Comparison of ENCODE assay signal across 1 cellular context in the genomic region with DNA sequence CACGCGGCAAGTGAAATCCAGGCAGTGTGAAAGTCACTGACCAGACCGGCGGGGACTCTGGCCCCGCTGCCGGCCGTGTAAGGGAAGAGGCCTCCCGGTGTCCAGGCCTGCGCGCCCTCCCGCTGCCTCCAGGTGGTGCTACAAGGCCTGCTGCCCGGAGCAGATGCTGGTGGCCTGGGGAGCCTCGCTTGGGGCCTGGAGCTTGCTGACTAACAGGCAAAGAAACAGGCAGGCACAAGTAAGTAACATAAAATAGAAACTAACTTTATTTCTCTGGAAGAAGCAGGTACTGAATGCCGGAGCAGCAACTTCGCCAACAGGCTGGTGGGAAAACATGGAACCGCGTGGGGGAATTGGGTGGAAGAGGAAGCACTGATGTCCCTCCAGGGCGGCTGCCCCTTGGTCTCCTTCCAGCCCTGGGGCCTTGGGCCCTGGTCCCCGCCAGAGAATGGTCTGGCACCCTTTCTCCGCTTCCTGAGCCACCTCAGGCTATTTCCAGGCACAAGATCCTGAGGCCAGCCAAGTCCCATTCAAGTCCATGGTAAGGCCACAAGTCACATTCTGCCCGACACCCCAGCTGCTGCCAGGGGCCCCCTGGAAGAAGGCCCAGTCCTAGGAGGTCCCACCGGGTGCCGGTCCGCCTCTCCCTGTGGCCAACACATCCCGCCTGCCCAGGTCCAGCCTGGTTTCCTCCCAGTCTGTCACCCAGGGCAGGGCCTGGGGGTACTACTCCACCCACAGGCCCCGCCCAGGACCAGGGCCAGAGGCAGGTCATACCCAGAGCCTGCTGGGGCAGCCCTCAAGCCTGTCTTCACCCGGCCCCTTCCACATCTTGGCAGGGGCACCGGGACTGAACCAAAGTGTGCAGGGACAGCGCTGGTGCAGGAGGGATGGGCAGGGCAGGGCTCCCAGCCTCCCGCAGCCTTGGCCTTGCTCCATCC.
TF ChIP-seq lines count a peak whose summit lies in the region.

No MANE protein-coding gene starts in this region.

TF ChIP-seq in HepG2, 621 proteins besides CTCF, POLR2A, EP300 and RAD21 (continued from another document):
- TF ChIP-seq GABPB1 (CRISPR knock-in tag; IDR thresholded peaks at IDR 0.05) (peak; percentile 53; the same call in 1 of the 2 replicates), ZNF598 (CRISPR knock-in tag; IDR thresholded peaks at IDR 0.05; ENCODE audit: borderline replicate concordance) (0 out of 2 replicates have a peak, but pooled peaks have one; percentile 80), ZNF576 (CRISPR knock-in tag; IDR thresholded peaks at IDR 0.05) (no peak), GABPA (IDR thresholded peaks at IDR 0.05; ENCODE audit: low read depth, low read length) (no peak), GABPA (CRISPR knock-in tag; IDR thresholded peaks at IDR 0.05; ENCODE audit: low read depth) (no peak), CREB1 (IDR thresholded peaks at IDR 0.05) (no peak), CREB1 (CRISPR knock-in tag; IDR thresholded peaks at IDR 0.05) (no peak), SRSF9 (IDR thresholded peaks at IDR 0.05; ENCODE audit: borderline replicate concordance, insufficient read depth, low read depth, low read length, poor library complexity, severe bottlenecking) (no peak), ZNF510 (CRISPR knock-in tag; IDR thresholded peaks at IDR 0.05; ENCODE audit: low read depth) (no peak), ZNF841 (CRISPR knock-in tag; IDR thresholded peaks at IDR 0.05; ENCODE audit: borderline replicate concordance) (no peak), ATF7 (IDR thresholded peaks at IDR 0.05) (no peak), ATF7 (CRISPR knock-in tag; IDR thresholded peaks at IDR 0.05) (no peak), KAT8 (CRISPR knock-in tag; IDR thresholded peaks at IDR 0.05) (no peak), NONO (IDR thresholded peaks at IDR 0.05) (no peak), NONO (CRISPR knock-in tag; conservative IDR thresholded peaks at IDR 0.05) (peak; percentile 45; the same call in 1 of the 2 replicates), MXI1 (IDR thresholded peaks at IDR 0.05; ENCODE audit: borderline replicate concordance, low read depth, low read length) (0 out of 3 replicates have a peak, but pooled peaks have one; percentile 44), KDM2A (CRISPR knock-in tag; IDR thresholded peaks at IDR 0.05; ENCODE audit: borderline replicate concordance, low read depth) (peak; percentile 91), ZBTB26 (CRISPR knock-in tag; IDR thresholded peaks at IDR 0.05; ENCODE audit: borderline replicate concordance) (no peak), ZNF446 (CRISPR knock-in tag; IDR thresholded peaks at IDR 0.05) (no peak), ATF3 (CRISPR knock-in tag; IDR thresholded peaks at IDR 0.05) (no peak), NAIF1 (CRISPR knock-in tag; IDR thresholded peaks at IDR 0.05; ENCODE audit: borderline replicate concordance) (no peak), CEBPG (CRISPR knock-in tag; IDR thresholded peaks at IDR 0.05) (no peak), SATB2 (CRISPR knock-in tag; IDR thresholded peaks at IDR 0.05) (no peak)
- TF ChIP-seq, protein P1, sequence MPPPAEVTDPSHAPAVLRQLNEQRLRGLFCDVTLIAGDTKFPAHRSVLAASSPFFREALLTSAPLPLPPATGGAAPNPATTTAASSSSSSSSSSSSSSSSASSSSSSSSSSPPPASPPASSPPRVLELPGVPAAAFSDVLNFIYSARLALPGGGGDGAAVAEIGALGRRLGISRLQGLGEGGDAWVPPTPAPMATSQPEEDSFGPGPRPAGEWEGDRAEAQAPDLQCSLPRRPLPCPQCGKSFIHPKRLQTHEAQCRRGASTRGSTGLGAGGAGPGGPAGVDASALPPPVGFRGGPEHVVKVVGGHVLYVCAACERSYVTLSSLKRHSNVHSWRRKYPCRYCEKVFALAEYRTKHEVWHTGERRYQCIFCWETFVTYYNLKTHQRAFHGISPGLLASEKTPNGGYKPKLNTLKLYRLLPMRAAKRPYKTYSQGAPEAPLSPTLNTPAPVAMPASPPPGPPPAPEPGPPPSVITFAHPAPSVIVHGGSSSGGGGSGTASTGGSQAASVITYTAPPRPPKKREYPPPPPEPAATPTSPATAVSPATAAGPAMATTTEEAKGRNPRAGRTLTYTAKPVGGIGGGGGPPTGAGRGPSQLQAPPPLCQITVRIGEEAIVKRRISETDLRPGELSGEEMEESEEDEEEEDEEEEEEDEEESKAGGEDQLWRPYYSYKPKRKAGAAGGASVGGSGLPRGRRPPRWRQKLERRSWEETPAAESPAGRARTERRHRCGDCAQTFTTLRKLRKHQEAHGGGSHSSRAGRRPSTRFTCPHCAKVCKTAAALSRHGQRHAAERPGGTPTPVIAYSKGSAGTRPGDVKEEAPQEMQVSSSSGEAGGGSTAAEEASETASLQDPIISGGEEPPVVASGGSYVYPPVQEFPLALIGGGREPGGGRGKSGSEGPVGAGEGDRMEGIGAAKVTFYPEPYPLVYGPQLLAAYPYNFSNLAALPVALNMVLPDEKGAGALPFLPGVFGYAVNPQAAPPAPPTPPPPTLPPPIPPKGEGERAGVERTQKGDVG (CRISPR knock-in tag; IDR thresholded peaks at IDR 0.05; ENCODE audit: borderline replicate concordance): no peak
